ENCODE assay signal across 1 cellular context in the genomic region with DNA sequence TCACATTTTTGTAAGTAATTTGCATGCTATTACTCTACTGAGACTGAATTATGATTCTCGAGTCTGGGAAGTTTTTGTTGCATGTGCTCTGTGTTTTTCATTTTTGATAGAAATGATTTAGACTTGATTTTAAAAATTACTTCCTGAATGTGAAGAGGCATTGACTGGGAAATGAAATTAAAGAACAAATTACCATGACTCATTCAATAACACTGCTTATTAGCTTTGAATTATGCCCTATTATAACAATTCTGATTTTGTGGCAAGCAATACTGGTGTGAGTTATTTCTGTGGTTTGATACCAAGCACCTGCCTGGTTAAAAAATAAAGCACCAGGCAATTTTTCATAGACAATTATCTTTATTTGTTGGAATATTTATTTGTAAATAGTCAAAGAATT.
TF ChIP-seq lines count a peak whose summit lies in the region.

No MANE protein-coding gene starts in this region.

TF ChIP-seq in HCT116, 20 proteins besides CTCF, POLR2A, EP300 and RAD21:
- TF ChIP-seq CEBPB (IDR thresholded peaks at IDR 0.05; ENCODE audit: low read depth) (no peak), YY1 (IDR thresholded peaks at IDR 0.05; ENCODE audit: extremely low read depth, insufficient replicate concordance, low read depth, low read length) (no peak), FOSL1 (IDR thresholded peaks at IDR 0.05; ENCODE audit: low read depth) (no peak), EZH2phosphoT487 (IDR thresholded peaks at IDR 0.05; ENCODE audit: borderline replicate concordance) (no peak)
